8 cellular contexts compared by ENCODE assay signal in genomic region chr6:17907467-17908229, GRCh38.
A peak's percentile ranks its signal among the peaks of the same experiment; 100 is the strongest.
DNase-seq lines count a peak whose midpoint lies in the region; ATAC-seq, FAIRE-seq and TF ChIP-seq lines count a peak whose summit lies in the region.

No MANE protein-coding gene starts in this region.

- ATAC-seq in GM19351 (IDR thresholded peaks at IDR 0.05; ENCODE audit: unreplicated experiment), result peak; percentile 70
- ATAC-seq in body of pancreas, result peak; percentile 62
- ATAC-seq in HG02571 (IDR thresholded peaks at IDR 0.05; ENCODE audit: unreplicated experiment), result no peak

- TF ChIP-seq POLR2A in body of pancreas (IDR thresholded peaks at IDR 0.05), result no peak

- no peaks in the 10 kb centered on the region for H3K9me3 ChIP-seq in body of pancreas

- H3K27me3 ChIP-seq in body of pancreas, result no peaks in the 10 kb centered on the region

- H3K4me1 ChIP-seq in body of pancreas, result peaks cover 19% of the 10 kb centered on the region

- H3K36me3 ChIP-seq in body of pancreas (replicated peaks in 1 of 2; ENCODE audit: insufficient read depth in 1 of 2, low read depth in 2 of 2), result no peaks in the 10 kb centered on the region

- 74 to 75% methylated on average over 7 of the region's 7 CpGs for WGBS in body of pancreas, 2 donors

- DNase-seq in MV-4-11 (lab: John Stamatoyannopoulos, UW), result peak; percentile 98
- DNase-seq in body of pancreas, result peak; percentile 25 to 78 (median 36)
- peak; percentile 68 for DNase-seq in kidney glomerular epithelial cell (lab: John Stamatoyannopoulos, UW)
- peak; percentile 63 for DNase-seq in superior temporal gyrus (ENCODE audit: extremely low spot score)
- DNase-seq in frontal cortex (ENCODE audit: low spot score in 2 of 2), result no peak
- DNase-seq in NCI-H526 (lab: John Stamatoyannopoulos, UW), result no peak

- TF ChIP-seq CTCF in body of pancreas (IDR thresholded peaks at IDR 0.05), result peak in 1 of 7 experiments; percentile 7

- FAIRE-seq in frontal cortex (lab: Jason Lieb, UNC), result no peak

- H3K27ac ChIP-seq in body of pancreas, result peak overlapping the region in 1 of 4 donors; percentile 25

- no peak overlapping the region for H3K4me3 ChIP-seq in body of pancreas

- intact Hi-C loops in body of pancreas (cut with DNase I), result no loop called here

Comparison
In these comparisons a context has a peak if more than half of its experiments do, and no peak if none do; other contexts are left out.
1. DNase-seq: peak in MV-4-11 (single experiment), body of pancreas (4 of 4), kidney glomerular epithelial cell (single experiment) and superior temporal gyrus (single experiment); none in frontal cortex (0 of 2) and NCI-H526 (0 of 2).